ENCODE assay signal across 8 cellular contexts in the genomic region with DNA sequence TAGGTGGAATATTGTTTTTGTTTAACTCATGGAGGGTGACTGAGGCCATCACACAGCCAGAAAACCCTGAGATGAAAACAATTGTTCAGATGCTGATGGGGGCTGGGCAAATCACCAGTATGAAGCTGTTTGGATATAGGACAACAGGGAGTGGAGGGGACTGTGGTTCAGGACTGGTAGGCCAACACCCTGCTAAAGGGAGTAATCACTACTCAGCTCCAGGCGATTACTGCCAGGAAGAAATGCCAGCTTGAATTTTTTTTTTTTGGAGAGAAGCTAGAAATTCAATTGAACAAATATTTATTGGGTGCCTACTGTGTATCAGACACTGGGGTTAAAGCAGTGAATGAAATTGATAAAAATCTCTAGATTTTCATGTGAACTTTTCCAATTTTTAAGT. TPM values are rescaled to one million over a fixed set of nuclear protein-coding genes. Genes with fewer than 3 reads are reported as not detected.
"Had no signal": no experiment of that assay in that cellular context is flagged by ENCODE, and none has a peak within 500 bp of the region (broad histone marks: within the 10 kb centered on the region; RNA-seq: fewer than 3 reads in every experiment).

No MANE protein-coding gene starts in this region.

- H3K36me3 Mint-ChIP-seq: IgD-negative memory B cell had no signal

- H3K27me3 Mint-ChIP-seq: IgD-negative memory B cell had no signal

- H3K27ac Mint-ChIP-seq: IgD-negative memory B cell had no signal

- DNase-seq: IMR-90, KBM-7 had no signal

- H3K27ac ChIP-seq: HL-60 had no signal

- FAIRE-seq: HTR-8/SVneo, K562 had no signal

- ATAC-seq: K562 had no signal

- H3K4me3 ChIP-seq: K562 had no signal

RNA-seq across cellular contexts. Expression of gene TNP1, which starts 37.4 kb away (rescaled TPM):
- total RNA-seq: HT-29, HT1080, IMR-90, K562 had no signal
- polyA plus RNA-seq: IgD-negative memory B cell, IMR-90, K562 had no signal
